Comparison of ENCODE assay signal across 14 cellular contexts in the genomic region with DNA sequence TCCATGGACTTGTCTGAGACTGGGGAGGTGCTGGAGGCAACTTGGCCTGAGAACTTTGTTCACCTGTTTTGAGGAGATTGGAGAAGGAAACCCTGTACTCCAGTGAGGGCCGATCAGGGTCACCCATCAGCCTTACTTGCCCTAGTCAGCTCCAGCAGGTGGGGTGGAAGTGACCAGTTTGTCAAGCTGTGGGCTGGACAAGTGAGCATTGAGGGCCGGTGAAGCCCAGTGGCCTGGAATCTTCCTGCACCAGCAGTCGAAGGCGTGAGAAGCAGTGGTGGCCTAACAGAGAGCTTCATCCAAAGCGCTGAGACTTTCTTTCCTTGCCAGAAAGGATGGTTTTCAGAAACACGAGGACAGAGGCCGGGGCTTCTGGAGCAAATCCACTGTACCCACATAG. TPM values are rescaled to one million over a fixed set of nuclear protein-coding genes. Genes with fewer than 3 reads are reported as not detected.
DNase-seq lines count a peak whose midpoint lies in the region; ATAC-seq and TF ChIP-seq lines count a peak whose summit lies in the region.
"Had no signal": no experiment of that assay in that cellular context is flagged by ENCODE, and none has a peak within 500 bp of the region (broad histone marks: within the 10 kb centered on the region; RNA-seq: fewer than 3 reads in every experiment).

No MANE protein-coding gene starts in this region.

- ATAC-seq in activated T-helper 17 cell treated with anti-CD3 and anti-CD28 coated beads, Interleukin-2, amount 50 U/mL, for 72 hours (replicated peaks): no peak
- ATAC-seq in naive B cell (ENCODE audit: low read depth in 2 of 2): no peak
- ATAC-seq in GM21529 (IDR thresholded peaks at IDR 0.05; ENCODE audit: unreplicated experiment): no peak
- ATAC-seq: stimulated activated naive CD8-positive, alpha-beta T cell treated with anti-CD3 and anti-CD28 coated beads, Interleukin-15, Interleukin-2, amounts not matched to agents 100 U/mL and 50 U/mL, for 24 hours had no signal

- no peaks in the 10 kb centered on the region for H3K27me3 ChIP-seq in KMS-11 (ENCODE audit: insufficient read depth, low read depth)
- H3K27me3 ChIP-seq in stomach smooth muscle (ENCODE audit: control insufficient read depth in 1 of 2, insufficient read depth in 2 of 2, low read length in 2 of 2): no peaks in the 10 kb centered on the region

- H3K4me3 Mint-ChIP-seq in activated T-helper 17 cell treated with anti-CD3 and anti-CD28 coated beads, Interleukin-2, amount 50 U/mL, for 72 hours: no peak overlapping the region
- H3K4me3 Mint-ChIP-seq in naive B cell: peak overlapping the region in 5 of 8 donors; percentile 22 to 78 (median 63)
- no peak overlapping the region for H3K4me3 Mint-ChIP-seq in activated CD4-positive, alpha-beta memory T cell treated with anti-CD3 and anti-CD28 coated beads, Interleukin-2, amount 10 ng/mL, durations not matched to agents 7 days and 5 days
- H3K4me3 Mint-ChIP-seq: activated naive CD4-positive, alpha-beta T cell treated with anti-CD3 and anti-CD28 coated beads, Interleukin-2, amount 50 U/mL, for 24 hours had no signal

- no peaks in the 10 kb centered on the region for H4K20me1 ChIP-seq in KMS-11 (ENCODE audit: insufficient read depth)

- CTCF ChIA-PET in activated CD4-positive, alpha-beta memory T cell treated with anti-CD3 and anti-CD28 coated beads, Interleukin-2, amount 10 ng/mL, durations not matched to agents 7 days and 5 days (lab: Charles Lee): no interaction called here

- H3K4me1 Mint-ChIP-seq in activated T-helper 17 cell treated with anti-CD3 and anti-CD28 coated beads, Interleukin-2, amount 50 U/mL, for 72 hours: peaks cover 15% of the 10 kb centered on the region
- peaks cover 59 to 75% (median 73%) of the 10 kb centered on the region in 3 donors for H3K4me1 Mint-ChIP-seq in naive B cell
- peaks cover 25% of the 10 kb centered on the region for H3K4me1 Mint-ChIP-seq in activated CD4-positive, alpha-beta memory T cell treated with anti-CD3 and anti-CD28 coated beads, Interleukin-2, amount 10 ng/mL, durations not matched to agents 7 days and 5 days

- peaks cover 91% of the 10 kb centered on the region for H3K36me3 Mint-ChIP-seq in activated T-helper 17 cell treated with anti-CD3 and anti-CD28 coated beads, Interleukin-2, amount 50 U/mL, for 72 hours (ENCODE audit: low read depth)
- peaks cover 21 to 28% of the 10 kb centered on the region in 2 donors for H3K36me3 Mint-ChIP-seq in naive B cell
- H3K36me3 Mint-ChIP-seq in activated CD4-positive, alpha-beta memory T cell treated with anti-CD3 and anti-CD28 coated beads, Interleukin-2, amount 10 ng/mL, durations not matched to agents 7 days and 5 days (ENCODE audit: low read depth): peaks cover 44% of the 10 kb centered on the region

- no peaks in the 10 kb centered on the region for H3K9me3 Mint-ChIP-seq in activated T-helper 17 cell treated with anti-CD3 and anti-CD28 coated beads, Interleukin-2, amount 50 U/mL, for 72 hours
- no peaks in the 10 kb centered on the region for H3K9me3 Mint-ChIP-seq in naive B cell
- no peaks in the 10 kb centered on the region for H3K9me3 Mint-ChIP-seq in activated CD4-positive, alpha-beta memory T cell treated with anti-CD3 and anti-CD28 coated beads, Interleukin-2, amount 10 ng/mL, durations not matched to agents 7 days and 5 days
- H3K9me3 Mint-ChIP-seq: activated naive CD4-positive, alpha-beta T cell treated with anti-CD3 and anti-CD28 coated beads, Interleukin-2, amount 50 U/mL, for 24 hours; neural crest cell had no signal

- H3K79me2 ChIP-seq in KMS-11 (ENCODE audit: insufficient read depth, low read depth): no peaks in the 10 kb centered on the region

- H3K27ac Mint-ChIP-seq in activated T-helper 17 cell treated with anti-CD3 and anti-CD28 coated beads, Interleukin-2, amount 50 U/mL, for 72 hours: peak overlapping the region; percentile 10
- H3K27ac Mint-ChIP-seq in naive B cell: peak overlapping the region; percentile 95 to 100 (median 100)
- H3K27ac Mint-ChIP-seq in activated CD4-positive, alpha-beta memory T cell treated with anti-CD3 and anti-CD28 coated beads, Interleukin-2, amount 10 ng/mL, durations not matched to agents 7 days and 5 days: no peak overlapping the region
- H3K27ac Mint-ChIP-seq: activated naive CD4-positive, alpha-beta T cell treated with anti-CD3 and anti-CD28 coated beads, Interleukin-2, amount 50 U/mL, for 24 hours had no signal

- H3K27me3 Mint-ChIP-seq in activated T-helper 17 cell treated with anti-CD3 and anti-CD28 coated beads, Interleukin-2, amount 50 U/mL, for 72 hours: no peaks in the 10 kb centered on the region
- no peaks in the 10 kb centered on the region for H3K27me3 Mint-ChIP-seq in naive B cell
- peaks cover 3% of the 10 kb centered on the region for H3K27me3 Mint-ChIP-seq in activated CD4-positive, alpha-beta memory T cell treated with anti-CD3 and anti-CD28 coated beads, Interleukin-2, amount 10 ng/mL, durations not matched to agents 7 days and 5 days
- H3K27me3 Mint-ChIP-seq: activated naive CD4-positive, alpha-beta T cell treated with anti-CD3 and anti-CD28 coated beads, Interleukin-2, amount 50 U/mL, for 24 hours had no signal

- H3K9ac ChIP-seq in KMS-11 (no peak overlapping the region), stomach smooth muscle (ENCODE audit: low read length in 2 of 2) (no peak overlapping the region)

- H3K4me2 ChIP-seq in KMS-11: peak overlapping the region; percentile 83

- H3K36me3 ChIP-seq in KMS-11 (ENCODE audit: insufficient read depth): no peaks in the 10 kb centered on the region
- H3K36me3 ChIP-seq in stomach smooth muscle (ENCODE audit: control insufficient read depth in 2 of 2, insufficient read depth in 2 of 2, low read length in 2 of 2): peaks cover 10 to 16% of the 10 kb centered on the region in 2 donors

- H3K4me3 ChIP-seq in KMS-11 (IDR thresholded peaks at IDR 0.05; ENCODE audit: insufficient read depth, low read depth, low read length) (no peak overlapping the region), stomach smooth muscle (ENCODE audit: low read length in 2 of 2) (no peak overlapping the region)

- no peaks in the 10 kb centered on the region for H3K9me3 ChIP-seq in stomach smooth muscle (ENCODE audit: control insufficient read depth in 2 of 2, low read length in 2 of 2)

- H2AFZ ChIP-seq in KMS-11 (ENCODE audit: low read depth): no peak overlapping the region

- no peak for DNase-seq in naive B cell
- no peak for DNase-seq in activated CD4-positive, alpha-beta memory T cell treated with anti-CD3 and anti-CD28 coated beads, Interleukin-2, amount 10 ng/mL, durations not matched to agents 7 days and 5 days
- no peak for DNase-seq in stimulated activated CD4-positive, alpha-beta T cell treated with anti-CD3 and anti-CD28 coated beads, Interleukin-4, amount 100 ng/mL, for 24 hours
- DNase-seq: NCI-H2171; NCI-H82; RPMI8226; stimulated activated naive CD8-positive, alpha-beta T cell treated with anti-CD3 and anti-CD28 coated beads, Interleukin-15, Interleukin-2, amounts not matched to agents 100 U/mL and 50 U/mL, for 24 hours had no signal

- peak overlapping the region; percentile 87; the same call in 1 of the 2 replicates for H3K27ac ChIP-seq in KMS-11
- H3K27ac ChIP-seq in stomach smooth muscle (ENCODE audit: low read length): peak overlapping the region; percentile 92

- H3K4me1 ChIP-seq in KMS-11 (ENCODE audit: low read depth, poor library complexity, severe bottlenecking): peaks cover 55% of the 10 kb centered on the region
- H3K4me1 ChIP-seq in stomach smooth muscle (ENCODE audit: control insufficient read depth, insufficient read depth, low read length): peaks cover 41% of the 10 kb centered on the region

- POLR2A ChIA-PET in activated CD4-positive, alpha-beta memory T cell treated with anti-CD3 and anti-CD28 coated beads, Interleukin-2, amount 10 ng/mL, durations not matched to agents 7 days and 5 days (lab: Charles Lee): no interaction called here

- no peak for TF ChIP-seq CTCF in KMS-11 (conservative IDR thresholded peaks at IDR 0.05; ENCODE audit: low read depth, low read length)

RNA-seq across cellular contexts. Expression of a gene that starts 9.6 kb away (rescaled TPM):
- total RNA-seq in activated T-helper 17 cell treated with anti-CD3 and anti-CD28 coated beads, Interleukin-2, amount 50 U/mL, for 72 hours: 10 to 100 TPM in 1 of 2 donors, 1 to 10 TPM in 1; 3.8 to 17.7 TPM
- 10 to 100 TPM in 4 of 6 donors, 1 to 10 TPM in 2; 4.9 to 15.7 (median 11.2) TPM for polyA plus RNA-seq in naive B cell (ENCODE audit: low read depth in 6 of 6)
- total RNA-seq in activated CD4-positive, alpha-beta memory T cell treated with anti-CD3 and anti-CD28 coated beads, Interleukin-2, amount 10 ng/mL, durations not matched to agents 7 days and 5 days: 10 to 100 TPM; 12.7 to 13.3 TPM
- total RNA-seq: LHCN-M2 had no signal

RNA-seq across cellular contexts. Expression of a gene that starts 27.2 kb away (rescaled TPM):
- under 1 TPM in 1 of 2 donors, not detected in 1; 0.82 TPM for total RNA-seq in activated T-helper 17 cell treated with anti-CD3 and anti-CD28 coated beads, Interleukin-2, amount 50 U/mL, for 72 hours
- polyA plus RNA-seq in naive B cell (ENCODE audit: low read depth in 6 of 6): not detected
- not detected for total RNA-seq in activated CD4-positive, alpha-beta memory T cell treated with anti-CD3 and anti-CD28 coated beads, Interleukin-2, amount 10 ng/mL, durations not matched to agents 7 days and 5 days
- total RNA-seq: LHCN-M2 had no signal

Comparison
In these comparisons a context has a peak if more than half of its experiments do, and no peak if none do; other contexts are left out.
1. H3K4me3 Mint-ChIP-seq: peak in naive B cell (5 of 8); none in activated T-helper 17 cell treated with anti-CD3 and anti-CD28 coated beads, Interleukin-2, amount 50 U/mL, for 72 hours (single experiment) and activated CD4-positive, alpha-beta memory T cell treated with anti-CD3 and anti-CD28 coated beads, Interleukin-2, amount 10 ng/mL, durations not matched to agents 7 days and 5 days (single experiment).